Comparison of ENCODE assay signal across 22 cellular contexts in the genomic region with DNA sequence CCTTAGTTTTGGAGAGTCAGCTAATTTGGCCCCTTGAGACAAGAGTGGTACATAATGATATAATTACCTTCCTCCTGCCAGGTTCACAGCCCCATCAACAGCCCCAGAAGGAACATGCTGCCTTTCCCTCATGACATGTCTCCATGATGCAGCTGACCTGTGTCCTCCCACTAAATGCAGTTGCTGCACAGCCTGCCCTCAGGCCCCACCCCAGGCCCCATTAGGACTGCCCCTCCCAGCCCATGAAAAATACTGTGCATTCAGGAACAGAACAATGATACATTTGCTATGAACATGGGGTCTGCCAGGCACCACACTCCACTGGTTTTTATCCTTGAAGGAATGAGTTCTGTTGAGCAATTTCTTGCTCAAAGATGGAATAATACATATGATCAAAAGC.
"Had no signal": no experiment of that assay in that cellular context is flagged by ENCODE, and none has a peak within 500 bp of the region (broad histone marks: within the 10 kb centered on the region; RNA-seq: fewer than 3 reads in every experiment).

No MANE protein-coding gene starts in this region.

- H3K4me3 Mint-ChIP-seq: IgD-negative memory B cell had no signal

- ATAC-seq: K562, Right ventricle myocardium inferior, SK-N-SH treated with all-trans-retinoic acid at 6 μM for 48 hours had no signal

- H3K9ac ChIP-seq: KMS-11 had no signal

- H3K4me2 ChIP-seq: KMS-11, PC-9 had no signal

- DNase-seq: Kasumi-1; MM.1S; NCI-H1092 treated with DMSO at 0.1 percent for 48 hours; NCI-H1436; NCI-H187; NCI-H2029; NCI-H2081 treated with DMSO at 0.1 percent for 48 hours; NCI-H2227 treated with DMSO at 0.1 percent for 48 hours; NCI-H526; NCI-H748 treated with DMSO at 0.1 percent for 48 hours; NK-92 treated with Interleukin-12 subunit alpha and Interleukin-12 subunit beta, amount 100 ng/mL, for 24 hours; OCI-M1; PC-9; Peyer's patch; SHP77 treated with DMSO at 0.1 percent for 48 hours; SJCRH30 had no signal

- H2AFZ ChIP-seq: PC-9 had no signal

- H3K27ac ChIP-seq: HL-60, KMS-11, PC-9, Peyer's patch, SJCRH30 had no signal

- H3K4me1 ChIP-seq: Peyer's patch, SJCRH30 had no signal

- H3K27ac Mint-ChIP-seq: IgD-negative memory B cell had no signal

- H3K9me3 ChIP-seq: Peyer's patch, SJCRH30 had no signal

- H3K36me3 Mint-ChIP-seq: IgD-negative memory B cell had no signal

- H3K4me1 Mint-ChIP-seq: IgD-negative memory B cell had no signal

- H3K27me3 ChIP-seq: Peyer's patch, SJCRH30 had no signal
